In the genomic region with DNA sequence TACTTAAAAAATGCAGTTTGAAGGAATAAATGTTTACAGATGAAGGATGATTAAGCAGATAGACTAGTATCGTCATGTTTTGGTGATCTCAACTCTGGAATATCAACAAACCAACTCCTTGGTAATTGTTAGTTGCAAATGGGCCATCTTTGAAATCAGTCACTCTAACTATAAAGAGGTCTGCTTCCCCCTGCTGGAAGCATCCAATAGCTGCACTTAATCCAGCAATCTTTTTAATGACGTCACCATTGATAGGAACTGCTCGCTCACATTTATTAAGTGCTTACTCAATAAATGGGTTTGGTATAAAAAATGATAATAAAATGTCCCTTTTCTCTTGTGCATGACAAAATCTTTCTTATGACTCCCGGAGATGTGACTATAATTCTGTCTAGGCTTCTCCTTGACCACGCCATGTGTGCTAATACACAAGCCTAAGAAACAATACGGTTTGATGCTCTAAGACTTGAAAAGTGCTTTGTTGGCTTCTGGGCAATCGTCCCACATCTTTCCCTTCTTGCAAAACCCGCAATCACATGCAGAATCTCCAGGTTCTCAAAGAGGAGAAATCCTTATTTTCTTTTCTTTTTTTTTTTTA, we compare ENCODE assay signal across 1 cellular context.
A peak's percentile ranks its signal among the peaks of the same experiment; 100 is the strongest.
TF ChIP-seq lines count a peak whose summit lies in the region.

No MANE protein-coding gene starts in this region.

TF ChIP-seq in HepG2, 621 proteins besides CTCF, POLR2A, EP300 and RAD21 (continued from another document):
- TF ChIP-seq, protein P1, sequence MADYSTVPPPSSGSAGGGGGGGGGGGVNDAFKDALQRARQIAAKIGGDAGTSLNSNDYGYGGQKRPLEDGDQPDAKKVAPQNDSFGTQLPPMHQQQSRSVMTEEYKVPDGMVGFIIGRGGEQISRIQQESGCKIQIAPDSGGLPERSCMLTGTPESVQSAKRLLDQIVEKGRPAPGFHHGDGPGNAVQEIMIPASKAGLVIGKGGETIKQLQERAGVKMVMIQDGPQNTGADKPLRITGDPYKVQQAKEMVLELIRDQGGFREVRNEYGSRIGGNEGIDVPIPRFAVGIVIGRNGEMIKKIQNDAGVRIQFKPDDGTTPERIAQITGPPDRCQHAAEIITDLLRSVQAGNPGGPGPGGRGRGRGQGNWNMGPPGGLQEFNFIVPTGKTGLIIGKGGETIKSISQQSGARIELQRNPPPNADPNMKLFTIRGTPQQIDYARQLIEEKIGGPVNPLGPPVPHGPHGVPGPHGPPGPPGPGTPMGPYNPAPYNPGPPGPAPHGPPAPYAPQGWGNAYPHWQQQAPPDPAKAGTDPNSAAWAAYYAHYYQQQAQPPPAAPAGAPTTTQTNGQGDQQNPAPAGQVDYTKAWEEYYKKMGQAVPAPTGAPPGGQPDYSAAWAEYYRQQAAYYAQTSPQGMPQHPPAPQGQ (CRISPR knock-in tag; IDR thresholded peaks at IDR 0.05; ENCODE audit: borderline replicate concordance), result no peak
- peak; percentile 98 for TF ChIP-seq CREB1 (IDR thresholded peaks at IDR 0.05)
- peak; percentile 69 for TF ChIP-seq CREB1 (CRISPR knock-in tag; IDR thresholded peaks at IDR 0.05)
